9 cellular contexts compared by ENCODE assay signal in genomic region chr7:5523052-5523711, GRCh38. TPM values are rescaled to one million over a fixed set of nuclear protein-coding genes. Genes with fewer than 3 reads are reported as not detected.
DNase-seq lines count a peak whose midpoint lies in the region; ATAC-seq and TF ChIP-seq lines count a peak whose summit lies in the region.
"Had no signal": no experiment of that assay in that cellular context is flagged by ENCODE, and none has a peak within 500 bp of the region (broad histone marks: within the 10 kb centered on the region; RNA-seq: fewer than 3 reads in every experiment).

No MANE protein-coding gene starts in this region.

- H4K20me1 ChIP-seq in hepatocyte (ENCODE audit: insufficient read depth, poor library complexity, severe bottlenecking): peaks cover 26% of the 10 kb centered on the region

- CTCF ChIA-PET in A673 (lab: Charles Lee): no interaction called here

- TF ChIP-seq POLR2A in GM19193 (IDR thresholded peaks at IDR 0.05; ENCODE audit: extremely low read depth, insufficient read depth, insufficient read length): peak; percentile 33

- intact Hi-C loops in A673 (cut with micrococcal nuclease; ENCODE audit: unreplicated experiment): no loop called here

- POLR2A ChIA-PET in A673 (lab: Charles Lee; ENCODE audit: low non-redundant PET): interaction anchor here (0.6 to 0.7 kb wide), 5 partner anchors 11 to 724 kb away, joined by 3 to 5 read pairs (median 3); no protein-coding TSS in a partner anchor

- H3K4me2 ChIP-seq in hepatocyte: no peak overlapping the region

- no peaks in the 10 kb centered on the region for H3K9me2 ChIP-seq in hepatocyte (replicated peaks; ENCODE audit: insufficient read depth)

- H3K4me1 ChIP-seq in A673 (ENCODE audit: insufficient read depth, low read length, poor library complexity, severe bottlenecking) (peaks cover 15% of the 10 kb centered on the region), hepatocyte (ENCODE audit: insufficient read depth) (peaks cover 7% of the 10 kb centered on the region)

- TF ChIP-seq CTCF in A673 (conservative IDR thresholded peaks at IDR 0.05; ENCODE audit: low read depth, low read length) (no peak), hepatocyte (IDR thresholded peaks at IDR 0.05; ENCODE audit: poor library complexity) (no peak)

- WGBS in hepatocyte (ENCODE audit: low lambda C conversion rate, missing lambda C conversion rate): 87% methylated on average over 10 of the region's 10 CpGs

- H3K27me3 ChIP-seq in A673 (replicated peaks; ENCODE audit: insufficient read depth, low read depth, low read length, poor library complexity) (no peaks in the 10 kb centered on the region), hepatocyte (no peaks in the 10 kb centered on the region)

- no peak for ATAC-seq in GM21576 (IDR thresholded peaks at IDR 0.05; ENCODE audit: unreplicated experiment)
- ATAC-seq in GM19324 (IDR thresholded peaks at IDR 0.05; ENCODE audit: low FRiP score, unreplicated experiment): no peak
- no peak for ATAC-seq in GM18517 (IDR thresholded peaks at IDR 0.05; ENCODE audit: unreplicated experiment)

- H3K9me3 ChIP-seq in A673 (ENCODE audit: low read depth, low read length, poor library complexity, severe bottlenecking): no peaks in the 10 kb centered on the region
- H3K9me3 ChIP-seq in hepatocyte (ENCODE audit: low read depth): no peaks in the 10 kb centered on the region

- H2AFZ ChIP-seq in hepatocyte: no peak overlapping the region

- H3K4me3 ChIP-seq in A673 (ENCODE audit: low read depth, low read length, poor library complexity, severe bottlenecking) (no peak overlapping the region), hepatocyte (no peak overlapping the region)

- no TSS peak for BruUV-seq in A673 (replicated peaks; lab: Mats Ljungman, UMichigan)

- peaks cover 45% of the 10 kb centered on the region for H3K36me3 ChIP-seq in A673 (ENCODE audit: insufficient read depth, low read length, poor library complexity, severe bottlenecking)
- H3K36me3 ChIP-seq in hepatocyte (replicated peaks; ENCODE audit: insufficient read depth, low read depth): no peaks in the 10 kb centered on the region

- H3K27ac ChIP-seq in A673 (ENCODE audit: low read depth, low read length, poor library complexity, severe bottlenecking): no peak overlapping the region
- H3K27ac ChIP-seq in hepatocyte: no peak overlapping the region

- DNase-seq in A673 (ENCODE audit: low spot score) (peak; percentile 64), hepatocyte (ENCODE audit: low spot score) (peak; percentile 53), RPMI8226 (no peak)
- peak; percentile 40 to 47 for DNase-seq in activated CD4-positive, alpha-beta T cell treated with anti-CD3 and anti-CD28 coated beads, Interleukin-2, amount 50 U/mL, for 48 hours
- DNase-seq: NCI-H526 had no signal

- peaks cover 17% of the 10 kb centered on the region for H3K79me2 ChIP-seq in hepatocyte

RNA-seq across cellular contexts. Expression of gene ACTB, which starts 7.2 kb away (rescaled TPM):
- 3,928 and 4,273 TPM in 2 replicates for total RNA-seq in A673 (2021)
- 1,721 and 2,048 TPM in 2 replicates for total RNA-seq in hepatocyte
- polyA plus RNA-seq in hepatocyte: 6,911 and 7,012 TPM in 2 replicates

RNA-seq across cellular contexts. Expression of gene FBXL18, which starts 9.6 kb away (rescaled TPM):
- total RNA-seq in A673 (2021) (18.4 and 18.9 TPM in 2 replicates), hepatocyte (3.1 and 4.2 TPM in 2 replicates)
- polyA plus RNA-seq in hepatocyte: 3.2 and 4.0 TPM in 2 replicates
